13 cellular contexts compared by ENCODE assay signal in the genomic region with DNA sequence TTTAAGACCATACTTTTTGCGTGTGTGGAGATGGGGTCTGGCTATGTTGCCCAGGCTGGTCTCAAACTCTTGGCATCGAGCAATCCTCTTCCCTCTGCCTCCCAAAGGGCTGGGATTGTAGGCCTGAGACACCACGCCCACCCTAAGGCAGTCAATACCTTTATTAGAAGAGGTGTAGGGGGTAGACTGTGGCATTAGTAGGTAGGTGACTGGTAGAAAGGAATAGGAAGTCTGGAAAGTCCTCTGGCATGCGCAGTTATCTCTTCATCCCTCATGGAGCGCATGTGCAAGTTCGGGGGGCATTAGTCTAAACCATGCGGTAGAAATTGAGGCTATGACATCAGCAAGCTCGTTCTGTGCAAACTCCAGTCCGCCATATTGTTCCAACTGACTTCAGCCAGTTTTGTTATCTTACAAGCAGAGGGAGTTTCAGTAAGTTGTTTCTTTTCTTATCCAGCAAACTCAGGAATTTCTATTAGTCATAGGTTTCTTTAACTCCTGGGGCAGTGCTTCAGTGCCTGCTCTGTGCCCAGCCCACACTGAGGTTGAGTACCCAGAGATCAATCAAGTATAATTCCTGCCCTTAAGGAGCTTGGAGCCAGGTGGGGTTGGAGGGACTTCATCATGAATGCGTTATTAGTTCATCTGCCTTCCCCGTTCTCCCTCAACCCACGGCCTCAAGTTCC. TPM values are rescaled to one million over a fixed set of nuclear protein-coding genes. Genes with fewer than 3 reads are reported as not detected.
DNase-seq lines count a peak whose midpoint lies in the region; ATAC-seq, FAIRE-seq and TF ChIP-seq lines count a peak whose summit lies in the region.
"Had no signal": no experiment of that assay in that cellular context is flagged by ENCODE, and none has a peak within 500 bp of the region (broad histone marks: within the 10 kb centered on the region; RNA-seq: fewer than 3 reads in every experiment).

No MANE protein-coding gene starts in this region.

- H3K36me3 ChIP-seq in SK-N-SH (replicated peaks in 1 of 2; ENCODE audit: control insufficient read depth in 1 of 2, insufficient read depth in 2 of 2, low read length in 1 of 2) (no peaks in the 10 kb centered on the region), smooth muscle cell (ENCODE audit: low read depth) (no peaks in the 10 kb centered on the region), psoas muscle (ENCODE audit: insufficient read depth in 1 of 2, low read depth in 1 of 2) (no peaks in the 10 kb centered on the region)
- H3K36me3 ChIP-seq: heart left ventricle had no signal

- TF ChIP-seq POLR2A in H54 (IDR thresholded peaks at IDR 0.05; ENCODE audit: low read depth, low read length) = no peak

- DNase-seq in H54 (ENCODE audit: insufficient read length, low spot score) (peak; percentile 86), SK-N-SH (no peak), fibroblast of peridontal ligament (ENCODE audit: extremely low read depth) (peak; percentile 56), smooth muscle cell (lab: John Stamatoyannopoulos, UW; ENCODE audit: unreplicated experiment) (no peak), midbrain (lab: John Stamatoyannopoulos, UW) (no peak), SKM-1 treated with dmso at 0.1 percent for 144 hours (lab: John Stamatoyannopoulos, UW; ENCODE audit: unreplicated experiment) (no peak), psoas muscle (no peak), left ventricle myocardium superior (no peak)
- DNase-seq: activated T-cell treated with anti-CD3 and anti-CD28 coated beads, Interleukin-2, amount 50 U/mL, for 72 hours; mucosa of descending colon; WERI-Rb-1 had no signal

- peak overlapping the region; percentile 24; the same call in 1 of the 2 replicates for H3K4me2 ChIP-seq in SK-N-SH
- peak overlapping the region; percentile 23 for H3K4me2 ChIP-seq in smooth muscle cell

- TF ChIP-seq CTCF in SK-N-SH (IDR thresholded peaks at IDR 0.05) (no peak), smooth muscle cell (IDR thresholded peaks at IDR 0.05; ENCODE audit: borderline replicate concordance, insufficient read depth, poor library complexity, severe bottlenecking) (no peak), psoas muscle (IDR thresholded peaks at IDR 0.05) (no peak)

- H2AFZ ChIP-seq in SK-N-SH (ENCODE audit: low read depth) (peak overlapping the region; percentile 13; the same call in 1 of the 2 replicates), smooth muscle cell (ENCODE audit: low read depth) (peak overlapping the region; percentile 7)

- intact Hi-C loops in psoas muscle (cut with DNase I) (loop anchor here in 1 of 2 donors (5.0 kb wide), 1 partner anchor 37 kb away; no protein-coding TSS in a partner anchor), left ventricle myocardium superior (cut with micrococcal nuclease) (no loop called here)

- H3K9me3 ChIP-seq in SK-N-SH (no peaks in the 10 kb centered on the region), smooth muscle cell (replicated peaks; ENCODE audit: low read depth) (no peaks in the 10 kb centered on the region), psoas muscle (no peaks in the 10 kb centered on the region)
- H3K9me3 ChIP-seq: heart left ventricle, mucosa of descending colon had no signal

- CTCF ChIA-PET in SK-N-SH (lab: Yijun Ruan, JAX) = interaction anchor here (0.9 to 12.1 kb wide), 8 partner anchors 11 to 181 kb away, joined by 3 to 448 read pairs (median 10); no protein-coding TSS in a partner anchor

- ATAC-seq in psoas muscle = no peak
- ATAC-seq in left ventricle myocardium superior = no peak
- ATAC-seq: activated T-cell treated with anti-CD3 and anti-CD28 coated beads, Interleukin-2, amount 50 U/mL, for 72 hours; heart left ventricle; mucosa of descending colon had no signal

- H3F3A ChIP-seq in SK-N-SH (replicated peaks; ENCODE audit: insufficient read depth) (peaks cover 12% of the 10 kb centered on the region), smooth muscle cell (ENCODE audit: low read depth) (no peaks in the 10 kb centered on the region)

- POLR2A ChIA-PET in SK-N-SH (lab: Yijun Ruan, JAX) = interaction anchor here (0.8 kb wide), 1 partner anchor 37 kb away, joined by 3 read pairs; no protein-coding TSS in a partner anchor

- H3K9ac ChIP-seq in SK-N-SH = no peak overlapping the region
- no peak overlapping the region for H3K9ac ChIP-seq in smooth muscle cell (ENCODE audit: low read depth)

- H3K27ac ChIP-seq in SK-N-SH (ENCODE audit: low read depth in 2 of 2, low read length in 1 of 2) = peak overlapping the region in 1 of 2 experiments; percentile 33; a peak in 2 of 4 replicates
- no peak overlapping the region for H3K27ac ChIP-seq in smooth muscle cell (ENCODE audit: low read depth)
- H3K27ac ChIP-seq in psoas muscle = no peak overlapping the region
- H3K27ac ChIP-seq: heart left ventricle, WERI-Rb-1 had no signal

- H3K4me1 ChIP-seq in SK-N-SH (ENCODE audit: control insufficient read depth in 1 of 2, insufficient read depth in 2 of 2, low read depth in 1 of 2, low read length in 1 of 2) = peaks cover 3 to 11% of the 10 kb centered on the region in 2 experiments; a peak in 2 of 4 replicates
- no peaks in the 10 kb centered on the region for H3K4me1 ChIP-seq in smooth muscle cell (ENCODE audit: low read depth)
- no peaks in the 10 kb centered on the region for H3K4me1 ChIP-seq in psoas muscle

- peaks cover 1% of the 10 kb centered on the region for H3K79me2 ChIP-seq in SK-N-SH (ENCODE audit: insufficient read depth)
- no peaks in the 10 kb centered on the region for H3K79me2 ChIP-seq in smooth muscle cell (ENCODE audit: low read depth)

- no peak for TF ChIP-seq RAD21 in SK-N-SH (IDR thresholded peaks at IDR 0.05; ENCODE audit: low read length)

- H4K20me1 ChIP-seq in SK-N-SH (ENCODE audit: insufficient read depth) (no peaks in the 10 kb centered on the region), smooth muscle cell (ENCODE audit: low read depth) (no peaks in the 10 kb centered on the region)

- 93% methylated on average over 12 of the region's 12 CpGs for WGBS in SK-N-SH (ENCODE audit: low lambda C conversion rate)
- 86% methylated on average over 12 of the region's 12 CpGs for WGBS in smooth muscle cell (ENCODE audit: low lambda C conversion rate)
- 80 to 82% (median 81%) methylated on average over 12 of the region's 12 CpGs for WGBS in psoas muscle, 3 donors

- H3K4me3 ChIP-seq in SK-N-SH (ENCODE audit: low read depth in 2 of 2, low read length in 1 of 2) (no peak overlapping the region), smooth muscle cell (no peak overlapping the region), psoas muscle (no peak overlapping the region)
- H3K4me3 ChIP-seq: heart left ventricle, mucosa of descending colon, skin epidermis had no signal

- no peaks in the 10 kb centered on the region for H3K9me2 ChIP-seq in SK-N-SH

- TF ChIP-seq EP300 in SK-N-SH (IDR thresholded peaks at IDR 0.05; ENCODE audit: borderline replicate concordance in 1 of 2, low read depth in 1 of 2, low read length in 1 of 2) = no peak

- H3K27me3 ChIP-seq in SK-N-SH (ENCODE audit: insufficient read depth) = no peaks in the 10 kb centered on the region
- H3K27me3 ChIP-seq in smooth muscle cell (ENCODE audit: low read depth) = no peaks in the 10 kb centered on the region
- peaks cover 0 to 2% (median 0%) of the 10 kb centered on the region in 3 donors for H3K27me3 ChIP-seq in psoas muscle (ENCODE audit: insufficient read depth in 3 of 3, low read length in 2 of 3)
- H3K27me3 ChIP-seq: heart left ventricle had no signal

- FAIRE-seq in H54 (lab: Jason Lieb, UNC) = peak; percentile 50

TF ChIP-seq in SK-N-SH, 30 proteins besides CTCF, POLR2A, EP300 and RAD21:
- TF ChIP-seq MEF2A (IDR thresholded peaks at IDR 0.05; ENCODE audit: borderline replicate concordance, low read depth) (no peak), FOSL2 (IDR thresholded peaks at IDR 0.05; ENCODE audit: borderline replicate concordance, low read depth) (peak; percentile 27; the same call in 1 of the 2 replicates), TEAD4 (IDR thresholded peaks at IDR 0.05; ENCODE audit: borderline replicate concordance, insufficient read depth) (no peak), FOXJ3 (CRISPR knock-in tag; IDR thresholded peaks at IDR 0.05) (no peak), GATA2 (CRISPR knock-in tag; IDR thresholded peaks at IDR 0.05) (no peak), NFIC (IDR thresholded peaks at IDR 0.05; ENCODE audit: borderline replicate concordance) (no peak), GABPA (IDR thresholded peaks at IDR 0.05; ENCODE audit: low read depth) (no peak), TAF1 (IDR thresholded peaks at IDR 0.05; ENCODE audit: borderline replicate concordance, low read depth, low read length) (no peak), MXI1 (IDR thresholded peaks at IDR 0.05; ENCODE audit: low read depth, low read length) (no peak), YY1 (IDR thresholded peaks at IDR 0.05; ENCODE audit: low read depth) (0 out of 2 replicates have a peak, but pooled peaks have one; percentile 66), RFX5 (IDR thresholded peaks at IDR 0.05; ENCODE audit: low read length) (no peak), ELF1 (IDR thresholded peaks at IDR 0.05) (no peak), SMC3 (IDR thresholded peaks at IDR 0.05; ENCODE audit: low read depth, low read length) (no peak)
- TF ChIP-seq, protein P1, sequence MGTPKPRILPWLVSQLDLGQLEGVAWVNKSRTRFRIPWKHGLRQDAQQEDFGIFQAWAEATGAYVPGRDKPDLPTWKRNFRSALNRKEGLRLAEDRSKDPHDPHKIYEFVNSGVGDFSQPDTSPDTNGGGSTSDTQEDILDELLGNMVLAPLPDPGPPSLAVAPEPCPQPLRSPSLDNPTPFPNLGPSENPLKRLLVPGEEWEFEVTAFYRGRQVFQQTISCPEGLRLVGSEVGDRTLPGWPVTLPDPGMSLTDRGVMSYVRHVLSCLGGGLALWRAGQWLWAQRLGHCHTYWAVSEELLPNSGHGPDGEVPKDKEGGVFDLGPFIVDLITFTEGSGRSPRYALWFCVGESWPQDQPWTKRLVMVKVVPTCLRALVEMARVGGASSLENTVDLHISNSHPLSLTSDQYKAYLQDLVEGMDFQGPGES (IDR thresholded peaks at IDR 0.05; ENCODE audit: low read depth, low read length) = no peak
- TF ChIP-seq, protein P2, sequence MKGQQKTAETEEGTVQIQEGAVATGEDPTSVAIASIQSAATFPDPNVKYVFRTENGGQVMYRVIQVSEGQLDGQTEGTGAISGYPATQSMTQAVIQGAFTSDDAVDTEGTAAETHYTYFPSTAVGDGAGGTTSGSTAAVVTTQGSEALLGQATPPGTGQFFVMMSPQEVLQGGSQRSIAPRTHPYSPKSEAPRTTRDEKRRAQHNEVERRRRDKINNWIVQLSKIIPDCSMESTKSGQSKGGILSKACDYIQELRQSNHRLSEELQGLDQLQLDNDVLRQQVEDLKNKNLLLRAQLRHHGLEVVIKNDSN (IDR thresholded peaks at IDR 0.05; ENCODE audit: borderline replicate concordance, low read depth) = no peak

RNA-seq across cellular contexts. Expression of a gene that starts 7.3 kb away (rescaled TPM):
- polyA plus RNA-seq in SK-N-SH (2012; rRNA removed) (71.8 and 84.0 TPM in 2 replicates), smooth muscle cell (11.7 and 13.4 TPM in 2 replicates), psoas muscle (10 to 100 TPM; 40.5 to 71.7 (median 43.9) TPM)
- 38.5 and 46.3 TPM in 2 replicates for polyA plus RNA-seq in SK-N-SH (2012; cell fraction: cytosol; rRNA removed)
- 102 and 210 TPM in 2 replicates for polyA plus RNA-seq in SK-N-SH (2012; cell fraction: nucleus; rRNA removed)
- total RNA-seq in smooth muscle cell (45.3 and 65.8 TPM in 2 replicates), psoas muscle (10 to 100 TPM; 48.4 to 50.0 (median 48.9) TPM), left ventricle myocardium superior (76.6 TPM)

Comparison
In these comparisons a context has a peak if more than half of its experiments do, and no peak if none do; other contexts are left out.
1. DNase-seq: peak in H54 (single experiment) and fibroblast of peridontal ligament (single experiment); none in SK-N-SH (single experiment), smooth muscle cell (single experiment), midbrain (single experiment), SKM-1 treated with dmso at 0.1 percent for 144 hours (single experiment), psoas muscle (0 of 2) and left ventricle myocardium superior (single experiment).